13 cellular contexts compared by ENCODE assay signal in the genomic region with DNA sequence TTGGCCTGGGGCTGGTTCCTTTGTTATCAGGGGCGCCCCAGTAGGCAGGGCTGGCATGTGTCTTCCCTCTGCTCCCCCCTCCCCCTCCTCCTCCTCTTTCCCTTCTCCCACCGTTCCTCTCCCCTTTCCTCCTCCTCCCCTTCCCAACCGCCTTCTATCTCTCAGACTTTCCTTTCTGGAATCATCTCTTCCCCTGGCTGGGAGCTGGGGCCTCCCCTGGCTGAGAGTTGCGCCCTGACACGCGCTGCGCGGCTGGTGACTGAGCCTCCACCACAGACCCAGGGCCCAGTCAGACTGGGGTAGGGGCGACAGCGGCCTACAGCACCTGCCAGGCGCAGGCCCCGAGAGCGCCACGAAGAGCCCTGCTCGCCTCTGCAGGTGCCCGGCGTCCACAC. TPM values are rescaled to one million over a fixed set of nuclear protein-coding genes. Genes with fewer than 3 reads are reported as not detected.
DNase-seq lines count a peak whose midpoint lies in the region; ATAC-seq and TF ChIP-seq lines count a peak whose summit lies in the region.
"Had no signal": no experiment of that assay in that cellular context is flagged by ENCODE, and none has a peak within 500 bp of the region (broad histone marks: within the 10 kb centered on the region; RNA-seq: fewer than 3 reads in every experiment).

No MANE protein-coding gene starts in this region.

- TF ChIP-seq CTCF in right atrium auricular region (IDR thresholded peaks at IDR 0.05) (no peak), progenitor cell of endocrine pancreas (IDR thresholded peaks at IDR 0.05; ENCODE audit: unreplicated experiment) (no peak)

- intact Hi-C loops in sciatic nerve (cut with DNase I) = loop anchor here (5.0 kb wide), 1 partner anchor 91 kb away; no protein-coding TSS in a partner anchor

- H3K27me3 Mint-ChIP-seq in CD8-positive, alpha-beta memory T cell = peaks cover 54 to 58% of the 10 kb centered on the region in 2 donors
- H3K27me3 Mint-ChIP-seq in T-cell (peaks cover 46 to 64% of the 10 kb centered on the region in 2 donors), progenitor cell of endocrine pancreas (peaks cover 51% of the 10 kb centered on the region)

- H3K36me3 Mint-ChIP-seq in CD8-positive, alpha-beta memory T cell = no peaks in the 10 kb centered on the region
- H3K36me3 Mint-ChIP-seq in T-cell (no peaks in the 10 kb centered on the region), progenitor cell of endocrine pancreas (ENCODE audit: insufficient read depth) (peaks cover 4% of the 10 kb centered on the region)

- peaks cover 5% of the 10 kb centered on the region for H3K4me1 ChIP-seq in CD8-positive, alpha-beta memory T cell (ENCODE audit: insufficient read depth, low read length)
- H3K4me1 ChIP-seq in right atrium auricular region = peaks cover 0 to 48% of the 10 kb centered on the region in 2 donors
- H3K4me1 ChIP-seq: SJSA1 had no signal

- H3K4me3 Mint-ChIP-seq in CD8-positive, alpha-beta memory T cell = peak overlapping the region in 2 of 7 donors; percentile 57 to 71
- H3K4me3 Mint-ChIP-seq in T-cell (peak overlapping the region; percentile 60 to 86 (median 80)), progenitor cell of endocrine pancreas (ENCODE audit: low read depth) (no peak overlapping the region)

- CTCF ChIA-PET in CD8-positive, alpha-beta memory T cell (lab: Charles Lee) = no interaction called here
- CTCF ChIA-PET in T-cell (lab: Charles Lee) = interaction anchor here in 1 of 2 donors (0.7 kb wide), 1 partner anchor 1270 kb away, joined by 12 read pairs; no protein-coding TSS in a partner anchor

- POLR2A ChIA-PET in CD8-positive, alpha-beta memory T cell (lab: Charles Lee) = no interaction called here
- POLR2A ChIA-PET in T-cell (lab: Charles Lee) = no interaction called here

- H3K9me3 ChIP-seq in CD8-positive, alpha-beta memory T cell (ENCODE audit: low read length) = no peaks in the 10 kb centered on the region
- H3K9me3 ChIP-seq in right atrium auricular region = no peaks in the 10 kb centered on the region
- H3K9me3 ChIP-seq: mucosa of descending colon, SJSA1, thyroid gland had no signal

- ATAC-seq in T-cell (replicated peaks in 1 of 4) = peak in 3 of 4 experiments; percentile 21 to 33 (median 25)
- peak; percentile 4 for ATAC-seq in sciatic nerve
- ATAC-seq in HG02642 (IDR thresholded peaks at IDR 0.05; ENCODE audit: poor library complexity, unreplicated experiment) = no peak

- no peaks in the 10 kb centered on the region for H3K36me3 ChIP-seq in CD8-positive, alpha-beta memory T cell (ENCODE audit: insufficient read depth, low read length)
- H3K36me3 ChIP-seq in right atrium auricular region = no peaks in the 10 kb centered on the region
- H3K36me3 ChIP-seq: SJSA1, thyroid gland had no signal

- no peak overlapping the region for H3K27ac Mint-ChIP-seq in CD8-positive, alpha-beta memory T cell
- H3K27ac Mint-ChIP-seq in T-cell = no peak overlapping the region
- H3K27ac Mint-ChIP-seq in progenitor cell of endocrine pancreas = no peak overlapping the region

- H3K27me3 ChIP-seq in CD8-positive, alpha-beta memory T cell (ENCODE audit: insufficient read depth, low read length, poor library complexity, severe bottlenecking) = peaks cover 47% of the 10 kb centered on the region
- H3K27me3 ChIP-seq in right atrium auricular region = peaks cover 0 to 4% of the 10 kb centered on the region in 2 donors

- H3K27ac ChIP-seq in CD8-positive, alpha-beta memory T cell (ENCODE audit: low read depth, low read length) = no peak overlapping the region
- peak overlapping the region; percentile 53 to 60 for H3K27ac ChIP-seq in right atrium auricular region
- H3K27ac ChIP-seq: SJSA1 had no signal

- no peak for DNase-seq in CD8-positive, alpha-beta memory T cell
- no peak for DNase-seq in T-cell
- no peak for DNase-seq in right atrium auricular region (ENCODE audit: low spot score)
- DNase-seq in sciatic nerve (ENCODE audit: low spot score) = no peak
- DNase-seq in progenitor cell of endocrine pancreas (ENCODE audit: low spot score, unreplicated experiment) = no peak
- DNase-seq in NCI-H345 (lab: John Stamatoyannopoulos, UW) = no peak
- DNase-seq in HT-29 (ENCODE audit: low spot score) = no peak
- DNase-seq: Kasumi-1, NCI-H446 had no signal

- H3K9me3 Mint-ChIP-seq in CD8-positive, alpha-beta memory T cell = no peaks in the 10 kb centered on the region
- no peaks in the 10 kb centered on the region for H3K9me3 Mint-ChIP-seq in T-cell
- no peaks in the 10 kb centered on the region for H3K9me3 Mint-ChIP-seq in progenitor cell of endocrine pancreas (ENCODE audit: low read depth)

- peak overlapping the region; percentile 34 for H3K4me3 ChIP-seq in CD8-positive, alpha-beta memory T cell (ENCODE audit: low read length)
- H3K4me3 ChIP-seq in right atrium auricular region = peak overlapping the region; percentile 33 to 56
- H3K4me3 ChIP-seq: mucosa of descending colon, SJSA1, thyroid gland had no signal

- H3K4me1 Mint-ChIP-seq in CD8-positive, alpha-beta memory T cell = peaks cover 10 to 35% (median 11%) of the 10 kb centered on the region in 3 donors
- H3K4me1 Mint-ChIP-seq in T-cell = peaks cover 33 to 41% (median 39%) of the 10 kb centered on the region in 3 donors
- peaks cover 5% of the 10 kb centered on the region for H3K4me1 Mint-ChIP-seq in progenitor cell of endocrine pancreas (ENCODE audit: low read depth)

RNA-seq across cellular contexts. Expression of a gene that starts 2.8 kb away (rescaled TPM):
- under 1 TPM in 1 of 2 experiments, not detected in 1; 0.04 TPM for total RNA-seq in CD8-positive, alpha-beta memory T cell
- polyA plus RNA-seq in CD8-positive, alpha-beta memory T cell = not detected
- total RNA-seq in T-cell (1 to 10 TPM in 1 of 5 donors, under 1 TPM in 4; 0.20 to 1.1 (median 0.44) TPM), right atrium auricular region (1 to 10 TPM; 1.0 to 1.7 TPM), sciatic nerve (3.6 TPM), progenitor cell of endocrine pancreas (1.8 and 2.1 TPM in 2 replicates)
- total RNA-seq in HT-29 (2014; rRNA removed; shearing (Covaris generic)) = not detected in 2 replicates
- total RNA-seq: SJSA1 had no signal

RNA-seq across cellular contexts. Expression of a gene that starts 21.5 kb away (rescaled TPM):
- under 1 TPM; 0.49 to 0.61 TPM for total RNA-seq in CD8-positive, alpha-beta memory T cell
- polyA plus RNA-seq in CD8-positive, alpha-beta memory T cell = not detected
- 1 to 10 TPM in 1 of 5 donors, under 1 TPM in 2, not detected in 2; 0.15 to 1.1 (median 0.43) TPM for total RNA-seq in T-cell
- total RNA-seq in right atrium auricular region = 10 to 100 TPM in 1 of 2 donors, 1 to 10 TPM in 1; 9.9 to 16.6 TPM
- 9.3 TPM for total RNA-seq in sciatic nerve
- 27.5 and 28.1 TPM in 2 replicates for total RNA-seq in progenitor cell of endocrine pancreas
- total RNA-seq in HT-29 (2014; rRNA removed; shearing (Covaris generic)) = not detected in 2 replicates
